ENCODE assay signal across 17 cellular contexts in the genomic region with DNA sequence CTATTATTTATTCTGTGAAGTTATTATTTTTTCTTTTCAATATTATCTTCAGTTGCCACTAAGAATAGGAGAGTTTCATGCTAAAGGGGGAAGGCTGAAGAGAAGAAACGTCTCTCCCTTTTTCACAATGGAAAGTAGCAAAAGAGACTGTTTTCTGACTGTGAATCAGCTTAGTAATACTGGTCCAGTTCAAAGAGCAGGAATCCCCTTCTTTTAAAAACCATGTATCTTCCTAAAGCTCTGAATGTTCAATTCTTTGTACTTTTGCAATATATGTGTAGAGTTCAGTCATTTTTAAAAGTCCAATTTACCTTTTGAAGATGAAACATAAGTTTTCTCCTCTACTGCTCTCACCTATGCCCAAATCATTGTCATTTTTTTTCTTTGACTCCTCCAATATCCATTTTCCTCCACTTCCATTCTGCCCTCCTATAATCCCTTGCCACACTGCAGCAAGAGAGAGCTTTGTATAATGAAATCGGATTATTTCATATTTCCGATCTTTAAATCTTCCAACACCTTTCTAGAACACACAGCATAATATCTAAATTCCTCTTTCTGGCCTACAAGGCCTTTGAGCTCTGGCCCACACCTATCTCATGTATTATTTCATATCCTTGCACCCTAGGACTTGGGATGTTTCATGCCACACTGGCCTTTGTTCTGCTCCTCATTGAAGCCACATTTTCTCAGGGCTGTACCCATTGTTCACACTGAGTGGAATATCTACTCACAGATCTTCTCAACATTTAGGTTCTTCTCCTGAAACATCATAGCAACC.
DNase-seq lines count a peak whose midpoint lies in the region; ATAC-seq and TF ChIP-seq lines count a peak whose summit lies in the region.
"Had no signal": no experiment of that assay in that cellular context is flagged by ENCODE, and none has a peak within 500 bp of the region (broad histone marks: within the 10 kb centered on the region; RNA-seq: fewer than 3 reads in every experiment).

No MANE protein-coding gene starts in this region.

- no peak overlapping the region for H3K27ac ChIP-seq in IMR-90 (ENCODE audit: insufficient read depth, low read length)
- H3K27ac ChIP-seq: ascending aorta, neural progenitor cell, right lobe of liver, upper lobe of left lung had no signal

- no peak overlapping the region for H3K18ac ChIP-seq in IMR-90 (ENCODE audit: low read depth, low read length)

- H3K27me3 ChIP-seq in IMR-90 (ENCODE audit: control insufficient read depth, insufficient read depth, low read length), result no peaks in the 10 kb centered on the region
- H3K27me3 ChIP-seq: ascending aorta, neural progenitor cell, right lobe of liver, upper lobe of left lung had no signal

- H3K9me3 ChIP-seq in IMR-90 (ENCODE audit: control insufficient read depth, insufficient read depth, low read length), result no peaks in the 10 kb centered on the region
- H3K9me3 ChIP-seq: ascending aorta, right lobe of liver, upper lobe of left lung had no signal

- CTCF ChIA-PET in IMR-90 (lab: Yijun Ruan, JAX) (no interaction called here), T-cell (lab: Charles Lee) (no interaction called here)

- H4K91ac ChIP-seq in IMR-90 (ENCODE audit: insufficient read depth, low read depth, low read length), result no peak overlapping the region

- no peak overlapping the region for H3K23ac ChIP-seq in IMR-90 (ENCODE audit: low read depth, low read length)

- H2BK15ac ChIP-seq in IMR-90 (ENCODE audit: low read depth, low read length), result no peak overlapping the region

- no peaks in the 10 kb centered on the region for H3K36me3 ChIP-seq in IMR-90 (ENCODE audit: control insufficient read depth, insufficient read depth, low read length)
- H3K36me3 ChIP-seq: ascending aorta, neural progenitor cell, right lobe of liver, upper lobe of left lung had no signal

- no peak overlapping the region for H3K4me3 ChIP-seq in IMR-90 (ENCODE audit: insufficient read depth, low read depth, low read length)
- H3K4me3 ChIP-seq: ascending aorta, neural progenitor cell, right lobe of liver, upper lobe of left lung had no signal

- H4K20me1 ChIP-seq in IMR-90 (ENCODE audit: insufficient read depth, low read length), result peaks cover 3% of the 10 kb centered on the region; the same call in 1 of the 2 replicates

- H2AK9ac ChIP-seq in IMR-90 (replicated peaks; ENCODE audit: low read depth, low read length, poor library complexity), result no peak overlapping the region

- H3K4me3 Mint-ChIP-seq in natural killer cell treated with Interleukin-12 subunit alpha and Interleukin-12 subunit beta and Interleukin-15 and Interleukin-18, amount 100 ng/mL, for 72 hours, result peak overlapping the region; percentile 0
- H3K4me3 Mint-ChIP-seq in natural killer cell (no peak overlapping the region), endothelial cell (ENCODE audit: unreplicated experiment) (no peak overlapping the region), T-cell (no peak overlapping the region)
- peak overlapping the region; percentile 6 for H3K4me3 Mint-ChIP-seq in activated naive CD8-positive, alpha-beta T cell treated with anti-CD3 and anti-CD28 coated beads for 36 hours
- H3K4me3 Mint-ChIP-seq: neural progenitor cell had no signal

- no peak overlapping the region for H4K8ac ChIP-seq in IMR-90 (ENCODE audit: low read depth in 2 of 2, low read length in 2 of 2)

- no peak overlapping the region for H2BK20ac ChIP-seq in IMR-90 (ENCODE audit: low read depth, low read length)

- no TSS peak for BruUV-seq in IMR-90 (replicated peaks; lab: Mats Ljungman, UMichigan)

- no peak overlapping the region for H2BK120ac ChIP-seq in IMR-90 (ENCODE audit: low read depth, low read length)

- no peak for DNase-seq in natural killer cell treated with Interleukin-12 subunit alpha and Interleukin-12 subunit beta and Interleukin-15 and Interleukin-18, amount 100 ng/mL, for 72 hours (ENCODE audit: low spot score)
- DNase-seq in natural killer cell (no peak), IMR-90 (no peak), NCI-H2196 treated with DMSO at 0.1 percent for 48 hours (lab: John Stamatoyannopoulos, UW; ENCODE audit: unreplicated experiment) (no peak), endothelial cell (ENCODE audit: low spot score) (no peak), mucosa of gallbladder (ENCODE audit: low spot score) (no peak), T-cell (no peak)
- no peak for DNase-seq in activated naive CD8-positive, alpha-beta T cell treated with anti-CD3 and anti-CD28 coated beads for 36 hours
- DNase-seq: DMS79; foreskin melanocyte; KG1; NCI-H524; right lobe of liver; stimulated activated CD4-positive, alpha-beta T cell treated with anti-CD3 and anti-CD28 coated beads, Interleukin-4, amount 100 ng/mL, for 1 hour; upper lobe of left lung had no signal

- ATAC-seq in natural killer cell treated with Interleukin-12 subunit alpha and Interleukin-12 subunit beta and Interleukin-15 and Interleukin-18, amount 100 ng/mL, for 72 hours, result no peak
- ATAC-seq in natural killer cell, result no peak
- ATAC-seq in IMR-90 (ENCODE audit: low read depth), result no peak
- no peak for ATAC-seq in T-cell (replicated peaks in 1 of 4)
- ATAC-seq: right lobe of liver had no signal

- peaks cover 18 to 20% of the 10 kb centered on the region in 2 experiments; a peak in 3 of 4 replicates for H3K79me1 ChIP-seq in IMR-90 (ENCODE audit: low read depth in 1 of 2, low read length in 2 of 2)

- POLR2A ChIA-PET in IMR-90 (lab: Charles Lee; ENCODE audit: unreplicated experiment), result no interaction called here
- POLR2A ChIA-PET in T-cell (lab: Charles Lee), result no interaction called here

- in situ Hi-C loops in IMR-90 (cut with MboI; ENCODE audit: low sequenced_read_pairs), result no loop called here

- 0 out of 2 replicates have a peak overlapping the region, but pooled peaks have one; percentile 62 for H3K14ac ChIP-seq in IMR-90 (replicated peaks; ENCODE audit: low read depth, low read length)

- H2AK5ac ChIP-seq in IMR-90 (ENCODE audit: low read depth, low read length), result no peak overlapping the region

- WGBS in IMR-90 (ENCODE audit: extremely low coverage in 2 of 2, insufficient read length in 1 of 2), 2 experiments, result 100% methylated on average over 1 of the region's 3 CpGs; no CpG with 5 or more reads in 1 of the 2 experiments

- no peak overlapping the region for H4K5ac ChIP-seq in IMR-90 (ENCODE audit: low read depth, low read length)

- intact Hi-C loops in natural killer cell (cut with micrococcal nuclease) (loop anchor here (10.0 kb wide), 2 partner anchors 69 to 439 kb away; no protein-coding TSS in a partner anchor), IMR-90 (cut with micrococcal nuclease) (no loop called here)

- dilution Hi-C loops in IMR-90 (cut with HindIII; ENCODE audit: low sequenced_read_pairs, unreplicated experiment), result no loop called here

- no peak overlapping the region; the same call in 1 of the 2 replicates for H3K4ac ChIP-seq in IMR-90 (ENCODE audit: low read depth, low read length)

- peaks cover 4% of the 10 kb centered on the region for H3K36me3 Mint-ChIP-seq in natural killer cell treated with Interleukin-12 subunit alpha and Interleukin-12 subunit beta and Interleukin-15 and Interleukin-18, amount 100 ng/mL, for 72 hours
- no peaks in the 10 kb centered on the region for H3K36me3 Mint-ChIP-seq in natural killer cell
- peaks cover 42% of the 10 kb centered on the region for H3K36me3 Mint-ChIP-seq in activated naive CD8-positive, alpha-beta T cell treated with anti-CD3 and anti-CD28 coated beads for 36 hours
- H3K36me3 Mint-ChIP-seq in endothelial cell (ENCODE audit: low read depth, unreplicated experiment), result no peaks in the 10 kb centered on the region
- H3K36me3 Mint-ChIP-seq in T-cell, result peaks cover 4% of the 10 kb centered on the region
- H3K36me3 Mint-ChIP-seq: neural progenitor cell had no signal

- no peak overlapping the region for H2BK5ac ChIP-seq in IMR-90 (ENCODE audit: low read depth, low read length, poor library complexity, severe bottlenecking)

- H3K9ac ChIP-seq in IMR-90 (ENCODE audit: low read depth, low read length), result no peak overlapping the region
- H3K9ac ChIP-seq: neural progenitor cell had no signal

- H3K9me3 Mint-ChIP-seq in natural killer cell treated with Interleukin-12 subunit alpha and Interleukin-12 subunit beta and Interleukin-15 and Interleukin-18, amount 100 ng/mL, for 72 hours, result no peaks in the 10 kb centered on the region
- H3K9me3 Mint-ChIP-seq in natural killer cell, result no peaks in the 10 kb centered on the region
- H3K9me3 Mint-ChIP-seq in activated naive CD8-positive, alpha-beta T cell treated with anti-CD3 and anti-CD28 coated beads for 36 hours, result peaks cover 1% of the 10 kb centered on the region
- no peaks in the 10 kb centered on the region for H3K9me3 Mint-ChIP-seq in endothelial cell (ENCODE audit: unreplicated experiment)
- no peaks in the 10 kb centered on the region for H3K9me3 Mint-ChIP-seq in T-cell
- H3K9me3 Mint-ChIP-seq: neural progenitor cell had no signal

- no peak overlapping the region for H3K4me2 ChIP-seq in IMR-90 (ENCODE audit: low read depth, low read length)
- H3K4me2 ChIP-seq: neural progenitor cell had no signal

- peaks cover 7 to 9% of the 10 kb centered on the region in 2 donors for H3K27me3 Mint-ChIP-seq in natural killer cell treated with Interleukin-12 subunit alpha and Interleukin-12 subunit beta and Interleukin-15 and Interleukin-18, amount 100 ng/mL, for 72 hours
- H3K27me3 Mint-ChIP-seq in natural killer cell (ENCODE audit: low read depth in 2 of 2), result peaks cover 10 to 15% of the 10 kb centered on the region in 2 donors
- H3K27me3 Mint-ChIP-seq in activated naive CD8-positive, alpha-beta T cell treated with anti-CD3 and anti-CD28 coated beads for 36 hours, result no peaks in the 10 kb centered on the region
- H3K27me3 Mint-ChIP-seq in endothelial cell (ENCODE audit: unreplicated experiment), result peaks cover 6% of the 10 kb centered on the region
- no peaks in the 10 kb centered on the region for H3K27me3 Mint-ChIP-seq in T-cell

- peaks cover 3% of the 10 kb centered on the region; the same call in 1 of the 2 replicates for H3K4me1 ChIP-seq in IMR-90 (ENCODE audit: control insufficient read depth, insufficient read depth, low read length)
- H3K4me1 ChIP-seq: ascending aorta, neural progenitor cell, right lobe of liver had no signal

- peaks cover 3% of the 10 kb centered on the region; the same call in 1 of the 2 replicates for H3K9me1 ChIP-seq in IMR-90 (ENCODE audit: insufficient read depth, low read length)

- peak overlapping the region in 1 of 2 donors; percentile 11 for H3K27ac Mint-ChIP-seq in natural killer cell treated with Interleukin-12 subunit alpha and Interleukin-12 subunit beta and Interleukin-15 and Interleukin-18, amount 100 ng/mL, for 72 hours
- H3K27ac Mint-ChIP-seq in natural killer cell (peak overlapping the region in 1 of 2 donors; percentile 23), endothelial cell (ENCODE audit: unreplicated experiment) (no peak overlapping the region), T-cell (peak overlapping the region in 1 of 2 donors; percentile 7)
- H3K27ac Mint-ChIP-seq in activated naive CD8-positive, alpha-beta T cell treated with anti-CD3 and anti-CD28 coated beads for 36 hours, result peak overlapping the region; percentile 27
- H3K27ac Mint-ChIP-seq: neural progenitor cell had no signal

- H3K4me1 Mint-ChIP-seq in natural killer cell treated with Interleukin-12 subunit alpha and Interleukin-12 subunit beta and Interleukin-15 and Interleukin-18, amount 100 ng/mL, for 72 hours (ENCODE audit: low read depth in 2 of 2), result peaks cover 32 to 33% of the 10 kb centered on the region in 2 donors
- peaks cover 34 to 43% of the 10 kb centered on the region in 2 donors for H3K4me1 Mint-ChIP-seq in natural killer cell
- H3K4me1 Mint-ChIP-seq in activated naive CD8-positive, alpha-beta T cell treated with anti-CD3 and anti-CD28 coated beads for 36 hours, result peaks cover 41% of the 10 kb centered on the region
- H3K4me1 Mint-ChIP-seq in endothelial cell (ENCODE audit: unreplicated experiment), result peaks cover 4% of the 10 kb centered on the region
- peaks cover 43 to 53% (median 51%) of the 10 kb centered on the region in 3 donors for H3K4me1 Mint-ChIP-seq in T-cell

- TF ChIP-seq POLR2A in IMR-90 (IDR thresholded peaks at IDR 0.05; ENCODE audit: low read depth, low read length), result no peak

- H3K56ac ChIP-seq in IMR-90 (ENCODE audit: extremely low read depth, insufficient read depth, low read length), result no peak overlapping the region

- no peak overlapping the region for H2AFZ ChIP-seq in IMR-90 (replicated peaks; ENCODE audit: low read length, poor library complexity)
- H2AFZ ChIP-seq: neural progenitor cell had no signal

- no peak for TF ChIP-seq RAD21 in IMR-90 (IDR thresholded peaks at IDR 0.05; ENCODE audit: low read length)

- TF ChIP-seq CTCF in natural killer cell (IDR thresholded peaks at IDR 0.05), result no peak
- TF ChIP-seq CTCF in IMR-90 (conservative IDR thresholded peaks at IDR 0.05; ENCODE audit: low read depth, low read length), result no peak
- TF ChIP-seq CTCF in endothelial cell (IDR thresholded peaks at IDR 0.05; ENCODE audit: unreplicated experiment), result no peak

Comparison
In these comparisons a context has a peak if more than half of its experiments do, and no peak if none do; other contexts are left out.
1. H3K4me3 Mint-ChIP-seq: peak in natural killer cell treated with Interleukin-12 subunit alpha and Interleukin-12 subunit beta and Interleukin-15 and Interleukin-18, amount 100 ng/mL, for 72 hours (single experiment) and activated naive CD8-positive, alpha-beta T cell treated with anti-CD3 and anti-CD28 coated beads for 36 hours (single experiment); none in natural killer cell (single experiment), endothelial cell (single experiment) and T-cell (0 of 3).